16 cellular contexts compared by ENCODE assay signal in the genomic region with DNA sequence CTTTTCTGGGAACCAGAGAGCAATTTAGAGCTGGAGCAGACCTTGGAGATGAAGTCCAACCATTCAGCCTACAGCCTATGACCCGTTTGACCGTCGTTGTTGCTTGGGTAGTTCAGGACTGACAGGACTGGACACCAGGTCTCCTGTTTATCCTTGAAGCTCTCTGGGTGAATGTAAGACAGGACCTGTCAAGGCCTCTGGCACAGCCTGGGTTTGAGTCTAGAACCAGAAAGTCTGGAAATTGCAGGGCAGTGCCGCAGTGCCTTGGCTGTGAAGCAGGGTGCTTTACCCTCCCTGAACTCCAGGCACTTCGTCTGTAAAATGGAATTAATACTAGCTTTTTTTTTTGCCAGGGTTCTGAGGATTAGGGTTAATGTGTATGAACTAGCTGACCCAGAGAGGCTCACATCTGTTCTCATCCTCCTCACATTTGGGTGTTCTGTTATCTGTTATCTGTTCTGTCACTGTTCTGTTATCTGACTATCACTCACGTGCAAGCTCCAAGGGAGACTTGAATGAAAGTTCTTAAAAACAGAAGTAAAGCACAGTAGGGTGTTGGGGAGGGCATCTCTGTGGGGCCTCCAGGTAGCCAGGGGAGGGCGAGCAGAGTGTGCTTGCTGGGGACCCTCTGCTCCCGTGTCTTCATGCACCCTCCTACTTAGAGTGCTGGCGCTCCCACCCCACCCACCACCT.
"Had no signal": no experiment of that assay in that cellular context is flagged by ENCODE, and none has a peak within 500 bp of the region (broad histone marks: within the 10 kb centered on the region; RNA-seq: fewer than 3 reads in every experiment).

No MANE protein-coding gene starts in this region.

- ATAC-seq: activated CD8-positive, alpha-beta T cell treated with anti-CD3 and anti-CD28 coated beads, Interleukin-2, amount 10 ng/mL, durations not matched to agents 7 days and 5 days; right cardiac atrium had no signal

- H3K27ac Mint-ChIP-seq: activated CD8-positive, alpha-beta T cell treated with anti-CD3 and anti-CD28 coated beads, Interleukin-2, amount 10 ng/mL, durations not matched to agents 7 days and 5 days had no signal

- H3K27me3 Mint-ChIP-seq: naive B cell had no signal

- H3K9me3 ChIP-seq: adrenal gland, spleen, testis had no signal

- H3K27ac ChIP-seq: adrenal gland, coronary artery, testis had no signal

- DNase-seq: activated CD4-positive, alpha-beta T cell treated with anti-CD3 and anti-CD28 coated beads for 4 hours; activated CD8-positive, alpha-beta T cell treated with anti-CD3 and anti-CD28 coated beads, Interleukin-2, amount 10 ng/mL, durations not matched to agents 7 days and 5 days; activated naive CD4-positive, alpha-beta T cell treated with anti-CD3 and anti-CD28 coated beads, Interleukin-2, amount 50 U/mL, for 16 hours; central memory CD4-positive, alpha-beta T cell; effector CD4-positive, alpha-beta T cell; hippocampal formation; kidney glomerular epithelial cell; naive B cell; right cardiac atrium; spleen; stimulated activated CD4-positive, alpha-beta T cell treated with anti-CD3 and anti-CD28 coated beads, Interleukin-1b, Interleukin-23, amount 100 ng/mL, for 48 hours; stimulated activated naive CD4-positive, alpha-beta T cell treated with Interleukin-2 at 50 U/mL for 16 hours; T-helper 9 cell; testis had no signal

- H3K27me3 ChIP-seq: adrenal gland, spleen, testis had no signal

- H3K36me3 Mint-ChIP-seq: naive B cell had no signal

- H3K4me3 ChIP-seq: adrenal gland, coronary artery, spleen, testis had no signal

- H3K4me3 Mint-ChIP-seq: activated CD8-positive, alpha-beta T cell treated with anti-CD3 and anti-CD28 coated beads, Interleukin-2, amount 10 ng/mL, durations not matched to agents 7 days and 5 days; naive B cell had no signal

- H3K4me1 ChIP-seq: testis had no signal
